2 cellular contexts compared by ENCODE assay signal in genomic region chr22:24496234-24496633, GRCh38.
TF ChIP-seq lines count a peak whose summit lies in the region.

No MANE protein-coding gene starts in this region.

TF ChIP-seq in liver, 16 proteins besides CTCF, POLR2A, EP300 and RAD21:
- TF ChIP-seq HNF4G (IDR thresholded peaks at IDR 0.05) (no peak), JUND (IDR thresholded peaks at IDR 0.05) (no peak), ATF3 (IDR thresholded peaks at IDR 0.05) (no peak), REST (IDR thresholded peaks at IDR 0.05) (no peak), SP1 (IDR thresholded peaks at IDR 0.05) (no peak), TAF1 (conservative IDR thresholded peaks at IDR 0.05) (no peak)
- TF ChIP-seq, protein P1, sequence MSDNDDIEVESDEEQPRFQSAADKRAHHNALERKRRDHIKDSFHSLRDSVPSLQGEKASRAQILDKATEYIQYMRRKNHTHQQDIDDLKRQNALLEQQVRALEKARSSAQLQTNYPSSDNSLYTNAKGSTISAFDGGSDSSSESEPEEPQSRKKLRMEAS (IDR thresholded peaks at IDR 0.05) = no peak
- TF ChIP-seq, protein P2, sequence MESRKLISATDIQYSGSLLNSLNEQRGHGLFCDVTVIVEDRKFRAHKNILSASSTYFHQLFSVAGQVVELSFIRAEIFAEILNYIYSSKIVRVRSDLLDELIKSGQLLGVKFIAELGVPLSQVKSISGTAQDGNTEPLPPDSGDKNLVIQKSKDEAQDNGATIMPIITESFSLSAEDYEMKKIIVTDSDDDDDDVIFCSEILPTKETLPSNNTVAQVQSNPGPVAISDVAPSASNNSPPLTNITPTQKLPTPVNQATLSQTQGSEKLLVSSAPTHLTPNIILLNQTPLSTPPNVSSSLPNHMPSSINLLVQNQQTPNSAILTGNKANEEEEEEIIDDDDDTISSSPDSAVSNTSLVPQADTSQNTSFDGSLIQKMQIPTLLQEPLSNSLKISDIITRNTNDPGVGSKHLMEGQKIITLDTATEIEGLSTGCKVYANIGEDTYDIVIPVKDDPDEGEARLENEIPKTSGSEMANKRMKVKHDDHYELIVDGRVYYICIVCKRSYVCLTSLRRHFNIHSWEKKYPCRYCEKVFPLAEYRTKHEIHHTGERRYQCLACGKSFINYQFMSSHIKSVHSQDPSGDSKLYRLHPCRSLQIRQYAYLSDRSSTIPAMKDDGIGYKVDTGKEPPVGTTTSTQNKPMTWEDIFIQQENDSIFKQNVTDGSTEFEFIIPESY (IDR thresholded peaks at IDR 0.05) = no peak

TF ChIP-seq in HepG2, 621 proteins besides CTCF, POLR2A, EP300 and RAD21:
- TF ChIP-seq ZBTB42 (CRISPR knock-in tag; IDR thresholded peaks at IDR 0.05) (no peak), KDM5A (IDR thresholded peaks at IDR 0.05; ENCODE audit: borderline replicate concordance, low read length) (no peak), ASH2L (IDR thresholded peaks at IDR 0.05; ENCODE audit: insufficient read length, low read depth, low read length) (no peak), LRRFIP1 (CRISPR knock-in tag; conservative IDR thresholded peaks at IDR 0.05) (no peak), ETV5 (CRISPR knock-in tag; IDR thresholded peaks at IDR 0.05; ENCODE audit: borderline replicate concordance) (no peak), ZNF737 (CRISPR knock-in tag; IDR thresholded peaks at IDR 0.05; ENCODE audit: borderline replicate concordance) (no peak), ZNF224 (CRISPR knock-in tag; IDR thresholded peaks at IDR 0.05) (no peak), KMT2B (CRISPR knock-in tag; IDR thresholded peaks at IDR 0.05) (no peak)
- TF ChIP-seq, protein P3, sequence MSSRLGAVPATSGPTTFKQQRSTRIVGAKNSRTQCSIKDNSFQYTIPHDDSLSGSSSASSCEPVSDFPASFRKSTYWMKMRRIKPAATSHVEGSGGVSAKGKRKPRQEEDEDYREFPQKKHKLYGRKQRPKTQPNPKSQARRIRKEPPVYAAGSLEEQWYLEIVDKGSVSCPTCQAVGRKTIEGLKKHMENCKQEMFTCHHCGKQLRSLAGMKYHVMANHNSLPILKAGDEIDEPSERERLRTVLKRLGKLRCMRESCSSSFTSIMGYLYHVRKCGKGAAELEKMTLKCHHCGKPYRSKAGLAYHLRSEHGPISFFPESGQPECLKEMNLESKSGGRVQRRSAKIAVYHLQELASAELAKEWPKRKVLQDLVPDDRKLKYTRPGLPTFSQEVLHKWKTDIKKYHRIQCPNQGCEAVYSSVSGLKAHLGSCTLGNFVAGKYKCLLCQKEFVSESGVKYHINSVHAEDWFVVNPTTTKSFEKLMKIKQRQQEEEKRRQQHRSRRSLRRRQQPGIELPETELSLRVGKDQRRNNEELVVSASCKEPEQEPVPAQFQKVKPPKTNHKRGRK (CRISPR knock-in tag; IDR thresholded peaks at IDR 0.05) = no peak
